In the genomic region with DNA sequence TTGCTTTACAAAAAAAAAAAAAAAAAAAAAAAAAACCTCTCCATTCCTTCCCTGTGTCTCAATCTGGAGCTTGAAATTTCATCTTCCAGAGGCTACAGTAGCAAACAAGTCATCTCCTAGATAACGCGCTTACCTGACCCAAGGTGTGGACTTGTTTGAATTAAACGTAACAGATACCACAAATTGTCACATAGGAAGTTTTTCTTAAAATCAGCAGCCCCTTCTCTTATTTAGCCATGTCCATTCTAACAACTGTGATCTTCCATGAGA, we compare ENCODE assay signal across 1 cellular context.
TF ChIP-seq lines count a peak whose summit lies in the region.

No MANE protein-coding gene starts in this region.

TF ChIP-seq in H1, 55 proteins besides CTCF, POLR2A, EP300 and RAD21:
- TF ChIP-seq TAF7 (optimal IDR thresholded peaks at IDR 0.05; ENCODE audit: borderline replicate concordance, low read depth, low read length) (no peak), SP2 (IDR thresholded peaks at IDR 0.05; ENCODE audit: low read length) (no peak), SRF (IDR thresholded peaks at IDR 0.05; ENCODE audit: low read depth, low read length) (no peak), BRCA1 (IDR thresholded peaks at IDR 0.05; ENCODE audit: low read depth, low read length) (no peak), BCL11A (IDR thresholded peaks at IDR 0.05; ENCODE audit: low read depth in 2 of 2, low read length in 2 of 2) (no peak), KDM1A (IDR thresholded peaks at IDR 0.05; ENCODE audit: borderline replicate concordance, low read length) (no peak), RFX5 (IDR thresholded peaks at IDR 0.05; ENCODE audit: borderline replicate concordance, low read depth, low read length) (no peak), RNF2 (IDR thresholded peaks at IDR 0.05; ENCODE audit: borderline replicate concordance, low read depth, low read length, missing control alignments, poor library complexity, severe bottlenecking) (no peak), POU5F1 (IDR thresholded peaks at IDR 0.05; ENCODE audit: low read depth, low read length) (no peak), GTF2F1 (IDR thresholded peaks at IDR 0.05; ENCODE audit: borderline replicate concordance, low read depth, low read length) (no peak), HDAC2 (IDR thresholded peaks at IDR 0.05; ENCODE audit: borderline replicate concordance in 1 of 2, low read depth in 2 of 2, low read length in 2 of 2) (no peak), NRF1 (IDR thresholded peaks at IDR 0.05; ENCODE audit: low read depth, low read length) (no peak)
